28 cellular contexts compared by ENCODE assay signal in genomic region chr12:2842948-2843347, GRCh38. TPM values are rescaled to one million over a fixed set of nuclear protein-coding genes. Genes with fewer than 3 reads are reported as not detected.
"Had no signal": no experiment of that assay in that cellular context is flagged by ENCODE, and none has a peak within 500 bp of the region (broad histone marks: within the 10 kb centered on the region; RNA-seq: fewer than 3 reads in every experiment).

No MANE protein-coding gene starts in this region.

- H3K27me3 ChIP-seq: foreskin keratinocyte, transverse colon had no signal

- ATAC-seq: activated CD4-positive, CD25-positive, alpha-beta regulatory T cell treated with anti-CD3 and anti-CD28 coated beads, Interleukin-2, amount 50 U/mL, for 24 hours; activated naive CD8-positive, alpha-beta T cell treated with anti-CD3 and anti-CD28 coated beads, Interleukin-2, amount 50 U/mL, for 24 hours; foreskin keratinocyte; naive thymus-derived CD4-positive, alpha-beta T cell; T-cell had no signal

- H3K4me3 ChIP-seq: lung, transverse colon had no signal

- H3K4me3 Mint-ChIP-seq: activated CD4-positive, alpha-beta memory T cell treated with anti-CD3 and anti-CD28 coated beads, Interleukin-2, amount 10 ng/mL, durations not matched to agents 7 days and 5 days; activated CD4-positive, alpha-beta T cell treated with anti-CD3 and anti-CD28 coated beads, Interleukin-2, amount 10 ng/mL, durations not matched to agents 24 days and 14 days; activated naive CD8-positive, alpha-beta T cell treated with anti-CD3 and anti-CD28 coated beads, Interleukin-2, amount 50 U/mL, for 24 hours; activated T-helper 1 cell treated with anti-CD3 and anti-CD28 coated beads, Interleukin-12 subunit alpha, Interleukin-12 subunit beta, Interleukin-2, Interleukin-4 antibody, amounts not matched to agents 30 ng/mL and 10 ng/mL and 1 ng/mL, durations not matched to agents 14 hours and 24 hours and 36 hours; brain; central memory CD8-positive, alpha-beta T cell; dendritic cell treated with granulocyte-macrophage colony-stimulating factor and Interleukin-4, amounts not matched to agents 40 ng/mL and 50 ng/mL, for 4 days; naive thymus-derived CD4-positive, alpha-beta T cell; neural crest cell; stimulated activated naive CD8-positive, alpha-beta T cell treated with anti-CD3 and anti-CD28 coated beads, Interleukin-15, Interleukin-2, amounts not matched to agents 100 ng/mL and 50 ng/mL, for 24 hours; T-cell; T-helper 2 cell treated with Interferon-gamma antibody and Interleukin-4, amounts not matched to agents 5 μg/mL and 100 μg/mL, for 36 hours had no signal

- H3K27me3 Mint-ChIP-seq: activated CD4-positive, alpha-beta memory T cell treated with anti-CD3 and anti-CD28 coated beads, Interleukin-2, amount 10 ng/mL, durations not matched to agents 7 days and 5 days; activated CD4-positive, alpha-beta T cell treated with anti-CD3 and anti-CD28 coated beads, Interleukin-2, amount 10 ng/mL, durations not matched to agents 24 days and 14 days; activated naive CD8-positive, alpha-beta T cell treated with anti-CD3 and anti-CD28 coated beads, Interleukin-2, amount 50 U/mL, for 24 hours; brain; central memory CD8-positive, alpha-beta T cell; dendritic cell treated with granulocyte-macrophage colony-stimulating factor and Interleukin-4, amounts not matched to agents 40 ng/mL and 50 ng/mL, for 4 days; naive thymus-derived CD4-positive, alpha-beta T cell; stimulated activated naive CD8-positive, alpha-beta T cell treated with anti-CD3 and anti-CD28 coated beads, Interleukin-15, Interleukin-2, amounts not matched to agents 100 ng/mL and 50 ng/mL, for 24 hours; T-cell had no signal

- H3K9me3 Mint-ChIP-seq: activated CD4-positive, alpha-beta memory T cell treated with anti-CD3 and anti-CD28 coated beads, Interleukin-2, amount 10 ng/mL, durations not matched to agents 7 days and 5 days; activated CD4-positive, alpha-beta T cell treated with anti-CD3 and anti-CD28 coated beads, Interleukin-2, amount 10 ng/mL, durations not matched to agents 24 days and 14 days; activated naive CD8-positive, alpha-beta T cell treated with anti-CD3 and anti-CD28 coated beads, Interleukin-2, amount 50 U/mL, for 24 hours; activated T-helper 1 cell treated with anti-CD3 and anti-CD28 coated beads, Interleukin-12 subunit alpha, Interleukin-12 subunit beta, Interleukin-2, Interleukin-4 antibody, amounts not matched to agents 30 ng/mL and 10 ng/mL and 1 ng/mL, durations not matched to agents 14 hours and 24 hours and 36 hours; brain; central memory CD8-positive, alpha-beta T cell; dendritic cell treated with granulocyte-macrophage colony-stimulating factor and Interleukin-4, amounts not matched to agents 40 ng/mL and 50 ng/mL, for 4 days; naive thymus-derived CD4-positive, alpha-beta T cell; neural crest cell; stimulated activated naive CD8-positive, alpha-beta T cell treated with anti-CD3 and anti-CD28 coated beads, Interleukin-15, Interleukin-2, amounts not matched to agents 100 ng/mL and 50 ng/mL, for 24 hours; T-cell; T-helper 2 cell treated with Interferon-gamma antibody and Interleukin-4, amounts not matched to agents 5 μg/mL and 100 μg/mL, for 36 hours had no signal

- H3K27ac ChIP-seq: foreskin keratinocyte, VCaP had no signal

- H3K4me1 ChIP-seq: foreskin keratinocyte, transverse colon had no signal

- H3K27ac Mint-ChIP-seq: activated CD4-positive, alpha-beta memory T cell treated with anti-CD3 and anti-CD28 coated beads, Interleukin-2, amount 10 ng/mL, durations not matched to agents 7 days and 5 days; activated CD4-positive, alpha-beta T cell treated with anti-CD3 and anti-CD28 coated beads, Interleukin-2, amount 10 ng/mL, durations not matched to agents 24 days and 14 days; activated naive CD8-positive, alpha-beta T cell treated with anti-CD3 and anti-CD28 coated beads, Interleukin-2, amount 50 U/mL, for 24 hours; activated T-helper 1 cell treated with anti-CD3 and anti-CD28 coated beads, Interleukin-12 subunit alpha, Interleukin-12 subunit beta, Interleukin-2, Interleukin-4 antibody, amounts not matched to agents 30 ng/mL and 10 ng/mL and 1 ng/mL, durations not matched to agents 14 hours and 24 hours and 36 hours; dendritic cell treated with granulocyte-macrophage colony-stimulating factor and Interleukin-4, amounts not matched to agents 40 ng/mL and 50 ng/mL, for 4 days; naive thymus-derived CD4-positive, alpha-beta T cell; stimulated activated naive CD8-positive, alpha-beta T cell treated with anti-CD3 and anti-CD28 coated beads, Interleukin-15, Interleukin-2, amounts not matched to agents 100 ng/mL and 50 ng/mL, for 24 hours; T-cell; T-helper 2 cell treated with Interferon-gamma antibody and Interleukin-4, amounts not matched to agents 5 μg/mL and 100 μg/mL, for 36 hours had no signal

- H3K4me1 Mint-ChIP-seq: activated CD4-positive, alpha-beta memory T cell treated with anti-CD3 and anti-CD28 coated beads, Interleukin-2, amount 10 ng/mL, durations not matched to agents 7 days and 5 days; activated CD4-positive, alpha-beta T cell treated with anti-CD3 and anti-CD28 coated beads, Interleukin-2, amount 10 ng/mL, durations not matched to agents 24 days and 14 days; activated naive CD8-positive, alpha-beta T cell treated with anti-CD3 and anti-CD28 coated beads, Interleukin-2, amount 50 U/mL, for 24 hours; T-cell had no signal

- DNase-seq: activated CD4-positive, alpha-beta memory T cell treated with anti-CD3 and anti-CD28 coated beads, Interleukin-2, amount 10 ng/mL, durations not matched to agents 7 days and 5 days; activated CD4-positive, alpha-beta T cell treated with anti-CD3 and anti-CD28 coated beads, Interleukin-2, amount 10 ng/mL, durations not matched to agents 24 days and 14 days; activated gamma-delta T cell; activated naive CD4-positive, alpha-beta T cell treated with anti-CD3 and anti-CD28 coated beads, Interleukin-2, amount 50 U/mL, for 16 hours; activated naive CD8-positive, alpha-beta T cell treated with anti-CD3 and anti-CD28 coated beads, Interleukin-2, amount 50 U/mL, for 24 hours; effector CD8-positive, alpha-beta T cell; erythroblast; foreskin keratinocyte; glutamatergic neuron; hypothalamus; islet precursor cell; naive thymus-derived CD4-positive, alpha-beta T cell; stimulated activated CD4-positive, alpha-beta T cell treated with anti-CD3 and anti-CD28 coated beads, Interleukin-4, amount 100 ng/mL, for 4 hours; T-cell; transverse colon had no signal

- H3K9me3 ChIP-seq: transverse colon had no signal

RNA-seq across cellular contexts. Expression of gene NRIP2, which starts 8.1 kb away (rescaled TPM):
- total RNA-seq: activated CD4-positive, alpha-beta memory T cell treated with anti-CD3 and anti-CD28 coated beads, Interleukin-2, amount 10 ng/mL, durations not matched to agents 7 days and 5 days; activated CD4-positive, alpha-beta T cell treated with anti-CD3 and anti-CD28 coated beads, Interleukin-2, amount 10 ng/mL, durations not matched to agents 24 days and 14 days; activated T-helper 1 cell treated with anti-CD3 and anti-CD28 coated beads, Interleukin-12 subunit alpha, Interleukin-12 subunit beta, Interleukin-2, Interleukin-4 antibody, amounts not matched to agents 30 ng/mL and 10 ng/mL and 1 ng/mL, durations not matched to agents 14 hours and 24 hours and 36 hours; foreskin keratinocyte; naive thymus-derived CD4-positive, alpha-beta T cell; neural crest cell; renal cortical epithelial cell; T-cell had no signal
- polyA plus RNA-seq: foreskin keratinocyte had no signal

RNA-seq across cellular contexts. Expression of gene TEX52, which starts 13.9 kb away (rescaled TPM):
- total RNA-seq: activated CD4-positive, alpha-beta T cell treated with anti-CD3 and anti-CD28 coated beads, Interleukin-2, amount 10 ng/mL, durations not matched to agents 24 days and 14 days; activated T-helper 1 cell treated with anti-CD3 and anti-CD28 coated beads, Interleukin-12 subunit alpha, Interleukin-12 subunit beta, Interleukin-2, Interleukin-4 antibody, amounts not matched to agents 30 ng/mL and 10 ng/mL and 1 ng/mL, durations not matched to agents 14 hours and 24 hours and 36 hours; foreskin keratinocyte; lung; mesenteric fat pad; naive thymus-derived CD4-positive, alpha-beta T cell; neural crest cell; omental fat pad; renal cortical epithelial cell; T-cell; transverse colon had no signal
- polyA plus RNA-seq: foreskin keratinocyte; lung; naive thymus-derived CD4-positive, alpha-beta T cell had no signal

RNA-seq across cellular contexts. Expression of gene FOXM1, which starts 34.0 kb away (rescaled TPM):
- polyA plus RNA-seq: naive thymus-derived CD4-positive, alpha-beta T cell had no signal
